ENCODE assay signal across 22 cellular contexts in genomic region chr11:102199673-102200072, GRCh38.
"Had no signal": no experiment of that assay in that cellular context is flagged by ENCODE, and none has a peak within 500 bp of the region (broad histone marks: within the 10 kb centered on the region; RNA-seq: fewer than 3 reads in every experiment).

No MANE protein-coding gene starts in this region.

- H3K36me3 ChIP-seq: SJSA1 had no signal

- DNase-seq: KBM-7, MV-4-11, NCI-H1048, NCI-H1105, NCI-H1417, NCI-H1436 treated with DMSO at 0.1 percent for 48 hours, NCI-H1694, NCI-H187 treated with DMSO at 0.1 percent for 48 hours, NCI-H2029 treated with DMSO at 0.1 percent for 48 hours, NCI-H2171 treated with DMSO at 0.1 percent for 48 hours, NCI-H345, NCI-H510A, NCI-H524 treated with DMSO at 0.1 percent for 48 hours, NCI-H69, NCI-H774, Right ventricle myocardium superior, RPMI8226, SIG-M5 had no signal

- H3K27ac ChIP-seq: HL-60, SJSA1, SK-N-MC had no signal

- H3K4me3 ChIP-seq: SJSA1, SK-N-MC had no signal

- FAIRE-seq: RCC 7860 had no signal

- H3K9me3 ChIP-seq: SJSA1 had no signal

- H3K27me3 ChIP-seq: SJSA1 had no signal
